ENCODE assay signal across 18 cellular contexts in genomic region chr5:144249755-144250464, GRCh38.
DNase-seq lines count a peak whose midpoint lies in the region; ATAC-seq, FAIRE-seq and TF ChIP-seq lines count a peak whose summit lies in the region.
"Had no signal": no experiment of that assay in that cellular context is flagged by ENCODE, and none has a peak within 500 bp of the region (broad histone marks: within the 10 kb centered on the region; RNA-seq: fewer than 3 reads in every experiment).

No MANE protein-coding gene starts in this region.

- H3K36me3 ChIP-seq in HepG2 (replicated peaks in 1 of 2; ENCODE audit: control insufficient read depth in 1 of 2, insufficient read depth in 2 of 2, low read length in 2 of 2), result no peaks in the 10 kb centered on the region
- H3K36me3 ChIP-seq in right lobe of liver, result no peaks in the 10 kb centered on the region
- no peaks in the 10 kb centered on the region for H3K36me3 ChIP-seq in K562 (ENCODE audit: control insufficient read depth, insufficient read depth, low read length)
- no peaks in the 10 kb centered on the region for H3K36me3 ChIP-seq in skeletal muscle tissue (ENCODE audit: control insufficient read depth in 3 of 3, insufficient read depth in 3 of 3, low read length in 3 of 3)
- H3K36me3 ChIP-seq: BLaER1 had no signal

- H2AFZ ChIP-seq in HepG2 (ENCODE audit: low read length) (no peak overlapping the region), K562 (ENCODE audit: low read depth, low read length) (no peak overlapping the region)
- H2AFZ ChIP-seq: GM23248 had no signal

- intact Hi-C loops in HepG2 (cut with micrococcal nuclease; ENCODE audit: unreplicated experiment), result no loop called here
- intact Hi-C loops in right lobe of liver (cut with DNase I), result no loop called here
- intact Hi-C loops in K562 (cut with micrococcal nuclease), result no loop called here

- no peak for TF ChIP-seq POLR2A in HepG2 (IDR thresholded peaks at IDR 0.05; ENCODE audit: insufficient read depth in 1 of 2, low read depth in 2 of 2, low read length in 2 of 2)
- no peak for TF ChIP-seq POLR2A in right lobe of liver (IDR thresholded peaks at IDR 0.05)
- TF ChIP-seq POLR2A in K562 (conservative IDR thresholded peaks at IDR 0.05), result no peak

- TF ChIP-seq RAD21 in HepG2 (CRISPR knock-in tag; IDR thresholded peaks at IDR 0.05) (no peak), K562 (CRISPR knock-in tag; conservative IDR thresholded peaks at IDR 0.05 in 1 of 2, IDR thresholded peaks at IDR 0.05 in 1 of 2) (no peak)

- BruUV-seq in HepG2 (replicated peaks; lab: Mats Ljungman, UMichigan) (no TSS peak), K562 (replicated peaks; lab: Mats Ljungman, UMichigan) (no TSS peak)

- H3K4me3 ChIP-seq in HepG2 (replicated peaks in 1 of 3; ENCODE audit: insufficient read depth in 1 of 3, low read depth in 2 of 3, low read length in 3 of 3) (no peak overlapping the region), right lobe of liver (no peak overlapping the region), K562 (no peak overlapping the region), skeletal muscle tissue (ENCODE audit: low read length in 3 of 3) (peak overlapping the region in 1 of 3 donors; percentile 39)
- H3K4me3 ChIP-seq: BLaER1, GM23248 had no signal

- H3K27me3 ChIP-seq in HepG2 (ENCODE audit: control insufficient read depth in 1 of 2, insufficient read depth in 2 of 2, low read length in 2 of 2), result no peaks in the 10 kb centered on the region; a peak in 1 of 5 replicates
- H3K27me3 ChIP-seq in right lobe of liver, result no peaks in the 10 kb centered on the region
- no peaks in the 10 kb centered on the region for H3K27me3 ChIP-seq in K562 (ENCODE audit: control insufficient read depth in 2 of 2, insufficient read depth in 2 of 2, low read length in 2 of 2)
- H3K27me3 ChIP-seq in skeletal muscle tissue (ENCODE audit: control insufficient read depth in 3 of 3, insufficient read depth in 3 of 3, low read length in 3 of 3), result no peaks in the 10 kb centered on the region
- H3K27me3 ChIP-seq: BLaER1 had no signal

- H3K27ac ChIP-seq in HepG2 (ENCODE audit: extremely low read length, insufficient read depth, low read length), result no peak overlapping the region
- no peak overlapping the region for H3K27ac ChIP-seq in right lobe of liver
- no peak overlapping the region for H3K27ac ChIP-seq in K562 (ENCODE audit: extremely low read depth, low read depth, low read length)
- H3K27ac ChIP-seq in skeletal muscle tissue (ENCODE audit: low read depth, low read length), result peak overlapping the region; percentile 46
- H3K27ac ChIP-seq: 22Rv1, BLaER1, GM23248 had no signal

- ATAC-seq in HepG2, result no peak
- no peak for ATAC-seq in right lobe of liver
- no peak for ATAC-seq in K562
- no peak for ATAC-seq in HG02970 (IDR thresholded peaks at IDR 0.05; ENCODE audit: low FRiP score, unreplicated experiment)

- H3K4me2 ChIP-seq in HepG2 (ENCODE audit: low read depth, low read length) (no peak overlapping the region), K562 (ENCODE audit: insufficient read depth, low read length) (no peak overlapping the region)
- H3K4me2 ChIP-seq: BLaER1 had no signal

- in situ Hi-C loops in HepG2 (cut with HindIII; ENCODE audit: extremely low pct_ligation_motif_present, low pct_unique_long_range_greater_than_20kb), result no loop called here
- in situ Hi-C loops in K562 (cut with MboI), result no loop called here

- FAIRE-seq in HepG2 (lab: Jason Lieb, UNC), result no peak
- no peak for FAIRE-seq in K562 (lab: Jason Lieb, UNC)
- FAIRE-seq: GM12892 had no signal

- TF ChIP-seq CTCF in HepG2 (CRISPR knock-in tag; IDR thresholded peaks at IDR 0.05) (no peak), right lobe of liver (IDR thresholded peaks at IDR 0.05) (no peak), K562 (IDR thresholded peaks at IDR 0.05 in 2 of 3, conservative IDR thresholded peaks at IDR 0.05 in 1 of 3; ENCODE audit: insufficient read depth in 2 of 3, low read depth in 1 of 3, low read length in 3 of 3) (no peak)

- H3K79me2 ChIP-seq in HepG2 (ENCODE audit: insufficient read depth, low read length) (no peaks in the 10 kb centered on the region), K562 (ENCODE audit: control insufficient read depth, insufficient read depth, low read length) (no peaks in the 10 kb centered on the region)

- DNase-seq in HepG2 (ENCODE audit: low spot score) (no peak), right lobe of liver (no peak), K562 (ENCODE audit: extremely low read depth in 1 of 4, low spot score in 3 of 4) (no peak), myocyte (ENCODE audit: low read depth) (peak; percentile 8), OCI-M2 (lab: John Stamatoyannopoulos, UW; ENCODE audit: unreplicated experiment) (no peak), NCI-H187 treated with DMSO at 0.1 percent for 48 hours (lab: John Stamatoyannopoulos, UW) (no peak)
- DNase-seq: AML-193; Caco-2; CD8-positive, alpha-beta memory T cell; DND-41; GDM1; GM23248; H9 had no signal

- no peaks in the 10 kb centered on the region for H3K9me3 ChIP-seq in HepG2 (ENCODE audit: low read length)
- H3K9me3 ChIP-seq in right lobe of liver, result peaks cover 0 to under 1% (median 0%) of the 10 kb centered on the region in 4 donors
- no peaks in the 10 kb centered on the region for H3K9me3 ChIP-seq in K562 (replicated peaks; ENCODE audit: control insufficient read depth, insufficient read depth, low read depth, low read length)
- H3K9me3 ChIP-seq in skeletal muscle tissue (ENCODE audit: control insufficient read depth in 3 of 3, low read length in 3 of 3), result no peaks in the 10 kb centered on the region
- H3K9me3 ChIP-seq: BLaER1, Caco-2 had no signal

- H3K4me1 ChIP-seq in HepG2 (ENCODE audit: insufficient read depth, low read length), result no peaks in the 10 kb centered on the region
- H3K4me1 ChIP-seq in right lobe of liver, result no peaks in the 10 kb centered on the region
- H3K4me1 ChIP-seq in K562 (replicated peaks in 1 of 2; ENCODE audit: control insufficient read depth in 2 of 2, insufficient read depth in 2 of 2, low read length in 2 of 2), result no peaks in the 10 kb centered on the region
- H3K4me1 ChIP-seq in skeletal muscle tissue (ENCODE audit: control insufficient read depth in 3 of 3, insufficient read depth in 3 of 3, low read length in 3 of 3), result peaks cover 0 to 5% (median 5%) of the 10 kb centered on the region in 3 donors
- H3K4me1 ChIP-seq: Caco-2 had no signal

- H3K9me1 ChIP-seq in K562 (ENCODE audit: control insufficient read depth, insufficient read depth, low read length), result no peaks in the 10 kb centered on the region

- H3K9ac ChIP-seq in HepG2 (ENCODE audit: insufficient read depth, low read depth, low read length) (no peak overlapping the region), K562 (ENCODE audit: insufficient read depth in 1 of 2, low read depth in 2 of 2, low read length in 2 of 2) (no peak overlapping the region), skeletal muscle tissue (ENCODE audit: low read depth in 1 of 3, low read length in 3 of 3) (no peak overlapping the region)
- H3K9ac ChIP-seq: BLaER1, GM23248 had no signal

- WGBS in HepG2 (ENCODE audit: low lambda C conversion rate), result 12% methylated on average over 2 of the region's 2 CpGs
- 57% methylated on average over 2 of the region's 2 CpGs for WGBS in right lobe of liver (ENCODE audit: insufficient coverage, low coverage, low lambda C conversion rate, missing lambda C conversion rate)
- WGBS in K562 (ENCODE audit: insufficient coverage, low coverage, missing lambda C conversion rate), result 0% methylated on average over 2 of the region's 2 CpGs

- POLR2A ChIA-PET in HepG2 (lab: Yijun Ruan, JAX), result no interaction called here
- POLR2A ChIA-PET in K562 (lab: Yijun Ruan, JAX), result no interaction called here

- H4K20me1 ChIP-seq in HepG2 (ENCODE audit: insufficient read depth, low read length), result no peaks in the 10 kb centered on the region
- no peaks in the 10 kb centered on the region for H4K20me1 ChIP-seq in K562 (replicated peaks; ENCODE audit: control insufficient read depth, insufficient read depth, low read length)
- H4K20me1 ChIP-seq: BLaER1 had no signal

- CTCF ChIA-PET in HepG2 (lab: Yijun Ruan, JAX; ENCODE audit: low intra/inter-chr PET ratio, low total read pairs), result no interaction called here
- CTCF ChIA-PET in K562 (lab: Yijun Ruan, JAX; ENCODE audit: low intra/inter-chr PET ratio), result no interaction called here

- TF ChIP-seq EP300 in HepG2 (IDR thresholded peaks at IDR 0.05; ENCODE audit: low read depth in 2 of 2, low read length in 2 of 2) (no peak), HepG2 (CRISPR knock-in tag; IDR thresholded peaks at IDR 0.05; ENCODE audit: borderline replicate concordance) (no peak), K562 (IDR thresholded peaks at IDR 0.05; ENCODE audit: low read length) (no peak)

TF ChIP-seq in HepG2, 621 proteins besides CTCF, POLR2A, EP300 and RAD21:
- TF ChIP-seq CEBPG (CRISPR knock-in tag; IDR thresholded peaks at IDR 0.05) (no peak), MAFF (IDR thresholded peaks at IDR 0.05; ENCODE audit: low read depth, low read length) (peak; percentile 76), MAFK (conservative IDR thresholded peaks at IDR 0.05 in 1 of 2, IDR thresholded peaks at IDR 0.05 in 1 of 2; ENCODE audit: low read length in 2 of 2) (peak; percentile 80 to 90)

TF ChIP-seq in K562, 482 proteins besides CTCF, POLR2A, EP300 and RAD21:
- no peak for TF ChIP-seq ZNF780A (CRISPR knock-in tag; IDR thresholded peaks at IDR 0.05)
- TF ChIP-seq FOXJ2 (tag; IDR thresholded peaks at IDR 0.05), result no peak
- TF ChIP-seq MAFF (IDR thresholded peaks at IDR 0.05; ENCODE audit: low read length), result 0 out of 2 replicates have a peak, but pooled peaks have one; percentile 13
- peak; percentile 23; the same call in 1 of the 2 replicates for TF ChIP-seq C11orf30 (IDR thresholded peaks at IDR 0.05; ENCODE audit: low read depth)

Comparison
In these comparisons a context has a peak if more than half of its experiments do, and no peak if none do; other contexts are left out.
1. Of the 241 proteins assayed by ChIP-seq in both HepG2 and K562: peak only in HepG2: MAFK; only in K562: none; in both: MAFF; in neither: 239.